33 cellular contexts compared by ENCODE assay signal in genomic region chr10:131193923-131194322, GRCh38.
"Had no signal": no experiment of that assay in that cellular context is flagged by ENCODE, and none has a peak within 500 bp of the region (broad histone marks: within the 10 kb centered on the region; RNA-seq: fewer than 3 reads in every experiment).

No MANE protein-coding gene starts in this region.

- H3K27me3 Mint-ChIP-seq: activated B cell treated with CpG ODN at 0.5 μM for 24 hours; activated CD8-positive, alpha-beta T cell treated with anti-CD3 and anti-CD28 coated beads for 36 hours; dendritic cell treated with granulocyte-macrophage colony-stimulating factor and Interleukin-4, amounts not matched to agents 40 ng/mL and 50 ng/mL, for 4 days had no signal

- H3K36me3 Mint-ChIP-seq: mesothelial cell of epicardium, naive B cell, T-cell had no signal

- ATAC-seq: activated CD8-positive, alpha-beta T cell treated with anti-CD3 and anti-CD28 coated beads for 36 hours; heart right ventricle; pancreas; psoas muscle; T-cell had no signal

- H3K4me3 Mint-ChIP-seq: activated B cell treated with CpG ODN at 0.5 μM for 24 hours; activated CD8-positive, alpha-beta T cell treated with anti-CD3 and anti-CD28 coated beads for 36 hours; activated T-helper 1 cell treated with anti-CD3 and anti-CD28 coated beads, Interleukin-12 subunit alpha, Interleukin-12 subunit beta, Interleukin-2, Interleukin-4 antibody, amounts not matched to agents 30 ng/mL and 10 ng/mL and 1 ng/mL, durations not matched to agents 14 hours and 24 hours and 36 hours; dendritic cell treated with granulocyte-macrophage colony-stimulating factor and Interleukin-4, amounts not matched to agents 40 ng/mL and 50 ng/mL, for 4 days; mesothelial cell of epicardium; naive B cell; nephron progenitor cell; T-cell; T-helper 2 cell treated with Interferon-gamma antibody and Interleukin-4, amounts not matched to agents 5 μg/mL and 100 μg/mL, for 36 hours had no signal

- FAIRE-seq: astrocyte, endometrium, pancreas had no signal

- H3K27ac Mint-ChIP-seq: activated B cell treated with CpG ODN at 0.5 μM for 24 hours; activated CD8-positive, alpha-beta T cell treated with anti-CD3 and anti-CD28 coated beads for 36 hours; activated T-helper 1 cell treated with anti-CD3 and anti-CD28 coated beads, Interleukin-12 subunit alpha, Interleukin-12 subunit beta, Interleukin-2, Interleukin-4 antibody, amounts not matched to agents 30 ng/mL and 10 ng/mL and 1 ng/mL, durations not matched to agents 14 hours and 24 hours and 36 hours; dendritic cell treated with granulocyte-macrophage colony-stimulating factor and Interleukin-4, amounts not matched to agents 40 ng/mL and 50 ng/mL, for 4 days; mesothelial cell of epicardium; naive B cell; nephron progenitor cell; T-cell; T-helper 2 cell treated with Interferon-gamma antibody and Interleukin-4, amounts not matched to agents 5 μg/mL and 100 μg/mL, for 36 hours had no signal

- H3K4me1 Mint-ChIP-seq: activated B cell treated with CpG ODN at 0.5 μM for 24 hours, mesothelial cell of epicardium, naive B cell, T-cell had no signal

- H3K4me1 ChIP-seq: esophagus squamous epithelium, heart right ventricle, left ventricle myocardium inferior, pancreas, psoas muscle, right atrium auricular region, testis, transverse colon, vagina had no signal

- H3K36me3 ChIP-seq: brain microvascular endothelial cell, esophagus squamous epithelium, heart right ventricle, left ventricle myocardium inferior, neutrophil, pancreas, right atrium auricular region, transverse colon, vagina had no signal

- H3K9me3 Mint-ChIP-seq: activated T-helper 1 cell treated with anti-CD3 and anti-CD28 coated beads, Interleukin-12 subunit alpha, Interleukin-12 subunit beta, Interleukin-2, Interleukin-4 antibody, amounts not matched to agents 30 ng/mL and 10 ng/mL and 1 ng/mL, durations not matched to agents 14 hours and 24 hours and 36 hours; T-helper 2 cell treated with Interferon-gamma antibody and Interleukin-4, amounts not matched to agents 5 μg/mL and 100 μg/mL, for 36 hours had no signal

- H3K27me3 ChIP-seq: brain microvascular endothelial cell, neutrophil, pancreas, right atrium auricular region, testis, transverse colon, vagina had no signal

- DNase-seq: activated B cell treated with CpG ODN at 0.5 μM for 24 hours; activated CD4-positive, alpha-beta T cell treated with anti-CD3 and anti-CD28 coated beads, Interleukin-2, amount 50 U/mL, for 1 hour; activated CD8-positive, alpha-beta T cell treated with anti-CD3 and anti-CD28 coated beads for 36 hours; activated gamma-delta T cell treated with Interleukin-2 at 50 U/mL for 16 hours; activated naive CD4-positive, alpha-beta T cell treated with anti-CD3 and anti-CD28 coated beads, Interleukin-2, amount 50 U/mL, for 16 hours; activated T-cell treated with anti-CD3 and anti-CD28 coated beads, Interleukin-2, amount 50 U/mL, for 1 hour; amniotic stem cell; brain microvascular endothelial cell; central memory CD4-positive, alpha-beta T cell; effector CD4-positive, alpha-beta T cell; esophagus squamous epithelium; foreskin melanocyte; heart right ventricle; left ventricle myocardium inferior; mammary epithelial cell; naive B cell; nephron progenitor cell; pancreas; psoas muscle; stimulated activated naive CD4-positive, alpha-beta T cell; T-cell; testis; transverse colon had no signal

- H3K9me3 ChIP-seq: neutrophil, pancreas, testis, transverse colon, vagina had no signal

- H3K27ac ChIP-seq: brain microvascular endothelial cell, epithelial cell of prostate, esophagus squamous epithelium, heart right ventricle, left ventricle myocardium inferior, neutrophil, pancreas, psoas muscle, right atrium auricular region, testis, transverse colon, vagina had no signal

- H3K4me3 ChIP-seq: esophagus squamous epithelium, heart right ventricle, left ventricle myocardium inferior, pancreas, psoas muscle, right atrium auricular region, testis, transverse colon, vagina had no signal
